ENCODE assay signal across 14 cellular contexts in the genomic region with DNA sequence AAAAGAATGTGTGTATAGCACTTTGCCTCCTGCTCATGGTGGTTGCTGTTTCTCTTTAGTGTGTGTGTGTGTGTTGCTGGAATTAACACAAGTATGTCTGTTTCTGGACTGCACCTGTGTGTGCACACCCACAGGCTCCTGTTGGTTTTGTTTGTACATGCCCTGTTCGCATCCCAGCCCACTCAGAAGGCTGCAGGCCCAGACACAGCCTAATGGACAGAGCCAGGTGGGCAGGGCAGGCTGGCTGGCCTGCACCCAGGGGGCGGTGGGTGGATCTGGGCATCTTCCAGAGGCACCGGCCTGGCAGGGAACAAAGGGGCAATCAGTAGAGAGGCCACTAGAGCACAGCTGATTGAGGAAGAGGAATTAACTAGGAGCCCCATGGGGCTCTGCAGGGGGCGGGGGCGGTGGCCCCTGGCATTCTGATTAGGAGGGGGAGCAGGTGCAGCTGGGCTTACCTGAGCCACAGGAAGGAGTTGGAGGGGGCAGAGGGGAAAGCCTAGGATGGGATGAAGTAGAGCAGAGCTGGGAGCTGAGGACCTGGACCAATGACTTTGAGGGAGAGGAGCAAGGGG. TPM values are rescaled to one million over a fixed set of nuclear protein-coding genes. Genes with fewer than 3 reads are reported as not detected.
DNase-seq lines count a peak whose midpoint lies in the region; ATAC-seq, FAIRE-seq and TF ChIP-seq lines count a peak whose summit lies in the region.
"Had no signal": no experiment of that assay in that cellular context is flagged by ENCODE, and none has a peak within 500 bp of the region (broad histone marks: within the 10 kb centered on the region; RNA-seq: fewer than 3 reads in every experiment).

No MANE protein-coding gene starts in this region.

- H2AFZ ChIP-seq in neural progenitor cell (replicated peaks): no peak overlapping the region

- H3K4me1 ChIP-seq in RWPE2 (ENCODE audit: insufficient read depth, poor library complexity, severe bottlenecking): peaks cover 8% of the 10 kb centered on the region
- H3K4me1 ChIP-seq in neural progenitor cell: peaks cover 55% of the 10 kb centered on the region
- H3K4me1 ChIP-seq: psoas muscle, tibial artery had no signal

- H3F3A ChIP-seq in neural progenitor cell (ENCODE audit: low read depth): peaks cover 44% of the 10 kb centered on the region

- H3K79me2 ChIP-seq in neural progenitor cell (ENCODE audit: low read depth): no peaks in the 10 kb centered on the region

- H3K9me3 ChIP-seq in RWPE2 (ENCODE audit: severe bottlenecking): no peaks in the 10 kb centered on the region
- H3K9me3 ChIP-seq in neural progenitor cell (ENCODE audit: low read depth): no peaks in the 10 kb centered on the region
- H3K9me3 ChIP-seq: psoas muscle, tibial artery had no signal

- BruUV-seq in Calu3 (replicated peaks; lab: Mats Ljungman, UMichigan): no TSS peak

- H4K20me1 ChIP-seq in neural progenitor cell (ENCODE audit: low read depth): peaks cover 17% of the 10 kb centered on the region

- no peak overlapping the region for H3K27ac ChIP-seq in RWPE2 (ENCODE audit: poor library complexity, severe bottlenecking)
- no peak overlapping the region for H3K27ac ChIP-seq in neural progenitor cell
- H3K27ac ChIP-seq: psoas muscle, tibial artery had no signal

- no peak overlapping the region for H3K4me3 ChIP-seq in RWPE2 (ENCODE audit: severe bottlenecking)
- no peak overlapping the region for H3K4me3 ChIP-seq in neural progenitor cell
- H3K4me3 ChIP-seq: psoas muscle, tibial artery had no signal

- intact Hi-C loops in Calu3 (cut with micrococcal nuclease; ENCODE audit: unreplicated experiment): loop anchor here (10.0 kb wide), 1 partner anchor 115 kb away; no protein-coding TSS in a partner anchor

- H3K36me3 ChIP-seq in RWPE2 (ENCODE audit: low read depth): no peaks in the 10 kb centered on the region
- H3K36me3 ChIP-seq in neural progenitor cell: no peaks in the 10 kb centered on the region
- H3K36me3 ChIP-seq: tibial artery had no signal

- H3K27me3 ChIP-seq in RWPE2 (ENCODE audit: insufficient read depth, poor library complexity, severe bottlenecking): no peaks in the 10 kb centered on the region
- H3K27me3 ChIP-seq in neural progenitor cell: peaks cover 8% of the 10 kb centered on the region

- DNase-seq in HTR-8/SVneo (ENCODE audit: insufficient read length, low spot score) (no peak), NCI-H2107 treated with DMSO at 0.1 percent for 48 hours (lab: John Stamatoyannopoulos, UW; ENCODE audit: unreplicated experiment) (peak; percentile 84), RWPE2 (ENCODE audit: low spot score) (peak; percentile 88), neural progenitor cell (ENCODE audit: low spot score) (peak; percentile 41), Calu3 (no peak), MV-4-11 (lab: John Stamatoyannopoulos, UW) (no peak)
- no peak for DNase-seq in activated CD4-positive, CD25-positive, alpha-beta regulatory T cell (lab: John Stamatoyannopoulos, UW)
- DNase-seq: erythroblast, head of caudate nucleus, PC-3, psoas muscle, tibial artery had no signal

- TF ChIP-seq CTCF in RWPE2 (IDR thresholded peaks at IDR 0.05; ENCODE audit: poor library complexity, severe bottlenecking) (no peak), neural progenitor cell (IDR thresholded peaks at IDR 0.05) (peak; percentile 2), Calu3 (IDR thresholded peaks at IDR 0.05; ENCODE audit: unreplicated experiment) (no peak)

- ATAC-seq in RWPE2 (ENCODE audit: low read depth) (peak; percentile 79), HG03159 (IDR thresholded peaks at IDR 0.05; ENCODE audit: unreplicated experiment) (no peak)
- ATAC-seq: PC-3, psoas muscle had no signal

- no peak overlapping the region for H3K9ac ChIP-seq in neural progenitor cell

- H3K4me1 Mint-ChIP-seq in neural progenitor cell (peaks cover 36% of the 10 kb centered on the region), Calu3 (ENCODE audit: low read depth, unreplicated experiment) (no peaks in the 10 kb centered on the region)

- peaks cover 17% of the 10 kb centered on the region for H3K27me3 Mint-ChIP-seq in neural progenitor cell (ENCODE audit: insufficient read depth, low read depth)
- H3K27me3 Mint-ChIP-seq in Calu3 (ENCODE audit: unreplicated experiment): peaks cover 100% of the 10 kb centered on the region

- H3K9me3 Mint-ChIP-seq in neural progenitor cell (no peaks in the 10 kb centered on the region), Calu3 (ENCODE audit: low read depth, unreplicated experiment) (no peaks in the 10 kb centered on the region)

- H3K36me3 Mint-ChIP-seq in neural progenitor cell (no peaks in the 10 kb centered on the region), Calu3 (ENCODE audit: insufficient read depth, unreplicated experiment) (no peaks in the 10 kb centered on the region)
- H3K36me3 Mint-ChIP-seq: activated naive CD8-positive, alpha-beta T cell had no signal

- H3K4me3 Mint-ChIP-seq in neural progenitor cell: peak overlapping the region; percentile 5
- H3K4me3 Mint-ChIP-seq in Calu3 (ENCODE audit: low read depth, unreplicated experiment): no peak overlapping the region
- H3K4me3 Mint-ChIP-seq: activated naive CD8-positive, alpha-beta T cell had no signal

- H3K27ac Mint-ChIP-seq in neural progenitor cell (peak overlapping the region; percentile 1), Calu3 (ENCODE audit: unreplicated experiment) (no peak overlapping the region)
- H3K27ac Mint-ChIP-seq: activated naive CD8-positive, alpha-beta T cell had no signal

- CTCF ChIA-PET in Calu3 (lab: Charles Lee): interaction anchor here (0.5 to 1.0 kb wide), 2 partner anchors 12 to 41 kb away, joined by 3 to 6 read pairs; no protein-coding TSS in a partner anchor

- peak overlapping the region; percentile 60 for H3K4me2 ChIP-seq in neural progenitor cell

- FAIRE-seq in HTR-8/SVneo (lab: Jason Lieb, UNC): peak; percentile 82

RNA-seq across cellular contexts. Expression of a gene that starts 21.9 kb away (rescaled TPM):
- 11.0 and 14.0 TPM in 2 replicates for total RNA-seq in neural progenitor cell (ENCODE audit: low replicate concordance)
- 13.3 and 13.6 TPM in 2 replicates for total RNA-seq in Calu3 (2022)

RNA-seq across cellular contexts. Expression of a gene that starts 50.2 kb away (rescaled TPM):
- total RNA-seq in neural progenitor cell (ENCODE audit: low replicate concordance) (10.3 and 18.4 TPM in 2 replicates), Calu3 (2022) (31.7 and 34.4 TPM in 2 replicates)

Comparison
In these comparisons a context has a peak if more than half of its experiments do, and no peak if none do; other contexts are left out.
1. DNase-seq: peak in NCI-H2107 treated with DMSO at 0.1 percent for 48 hours (single experiment), RWPE2 (single experiment) and neural progenitor cell (single experiment); none in HTR-8/SVneo (single experiment), Calu3 (single experiment), activated CD4-positive, CD25-positive, alpha-beta regulatory T cell (0 of 4) and MV-4-11 (single experiment).